Comparison of ENCODE assay signal across 26 cellular contexts in the genomic region with DNA sequence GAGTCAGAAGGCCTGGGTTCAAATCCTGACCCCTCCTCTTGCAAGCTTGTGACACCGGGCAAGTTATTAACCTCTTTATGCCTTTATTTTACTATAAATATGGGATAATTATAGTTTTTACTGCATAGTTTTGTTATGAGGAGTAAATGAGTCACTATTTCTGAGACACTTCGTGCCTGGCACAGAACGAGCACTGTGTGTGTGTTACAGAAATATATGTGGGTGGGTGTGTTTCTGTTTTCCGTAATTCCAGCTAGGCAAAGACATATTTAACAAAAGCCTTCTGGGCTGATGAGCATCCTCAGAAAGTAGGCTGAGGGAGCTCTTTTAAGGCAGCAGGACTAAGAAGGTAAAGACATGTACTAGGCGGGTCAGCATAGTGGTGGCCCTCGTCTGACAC.
DNase-seq lines count a peak whose midpoint lies in the region; ATAC-seq, FAIRE-seq and TF ChIP-seq lines count a peak whose summit lies in the region.
"Had no signal": no experiment of that assay in that cellular context is flagged by ENCODE, and none has a peak within 500 bp of the region (broad histone marks: within the 10 kb centered on the region; RNA-seq: fewer than 3 reads in every experiment).

No MANE protein-coding gene starts in this region.

- no peak overlapping the region for H3K4me3 ChIP-seq in bronchial epithelial cell (ENCODE audit: low read depth, low read length)
- H3K4me3 ChIP-seq in lung: no peak overlapping the region
- H3K4me3 ChIP-seq: BLaER1, hepatocyte, SJSA1, stomach, transverse colon had no signal

- 87 to 93% methylated on average over 6 of the region's 6 CpGs for WGBS in lung, 2 donors

- peaks cover under 1 to 2% of the 10 kb centered on the region in 2 donors for H3K9me3 ChIP-seq in lung (ENCODE audit: control insufficient read depth in 2 of 2, insufficient read depth in 1 of 2, low read length in 1 of 2)
- H3K9me3 ChIP-seq: neutrophil, transverse colon had no signal

- H3K36me3 ChIP-seq in bronchial epithelial cell (ENCODE audit: control insufficient read depth, insufficient read depth, low read length): no peaks in the 10 kb centered on the region
- no peaks in the 10 kb centered on the region for H3K36me3 ChIP-seq in lung (ENCODE audit: control insufficient read depth in 2 of 2, insufficient read depth in 2 of 2, low read length in 2 of 2)
- H3K36me3 ChIP-seq: BLaER1, neutrophil, SJSA1, stomach, transverse colon had no signal

- H3K27me3 ChIP-seq in bronchial epithelial cell (ENCODE audit: control insufficient read depth, insufficient read depth, low read length): no peaks in the 10 kb centered on the region
- no peaks in the 10 kb centered on the region for H3K27me3 ChIP-seq in lung (ENCODE audit: control insufficient read depth, insufficient read depth)
- H3K27me3 ChIP-seq: BLaER1, hepatocyte, neutrophil, SJSA1, stomach, transverse colon had no signal

- DNase-seq in stimulated activated CD4-positive, alpha-beta T cell treated with anti-CD3 and anti-CD28 coated beads, Interleukin-1b, Interleukin-23, amount 100 ng/mL, for 48 hours: peak; percentile 15
- no peak for DNase-seq in stimulated activated CD4-positive, alpha-beta T cell treated with anti-CD3 and anti-CD28 coated beads, Interleukin-2, amount 100 ng/mL, for 24 hours
- DNase-seq in bronchial epithelial cell (ENCODE audit: low read depth): peak; percentile 42
- no peak for DNase-seq in lung (ENCODE audit: low spot score)
- DNase-seq in NCI-H82 (lab: John Stamatoyannopoulos, UW): no peak
- no peak for DNase-seq in GM20000 (ENCODE audit: low spot score)
- DNase-seq in HK-2 (ENCODE audit: unreplicated experiment): no peak
- DNase-seq in T-helper 9 cell: no peak
- DNase-seq: ACHN; activated effector memory CD4-positive, alpha-beta T cell treated with Interleukin-2 at 50 U/mL for 16 hours; activated T-cell treated with anti-CD3 and anti-CD28 coated beads for 4 hours; effector CD8-positive, alpha-beta T cell; NCI-H2029 treated with DMSO at 0.1 percent for 48 hours; NCI-H345; stomach; T-cell; transverse colon had no signal

- TF ChIP-seq CTCF in bronchial epithelial cell (IDR thresholded peaks at IDR 0.05; ENCODE audit: insufficient read depth, low read length, severe bottlenecking) (no peak), lung (IDR thresholded peaks at IDR 0.05; ENCODE audit: control extremely low read depth, extremely low read depth) (no peak), GM20000 (IDR thresholded peaks at IDR 0.05; ENCODE audit: extremely low read depth, missing control alignments) (no peak)

- no peak for FAIRE-seq in bronchial epithelial cell (lab: Jason Lieb, UNC)
- FAIRE-seq: frontal cortex, G401.6, H54, RCC 7860 had no signal

- H3K27ac ChIP-seq in lung (ENCODE audit: low read depth in 1 of 2, low read length in 1 of 2): no peak overlapping the region
- H3K27ac ChIP-seq: BLaER1, epithelial cell of prostate, hepatocyte, neutrophil, SJSA1, stomach, transverse colon had no signal

- ATAC-seq in lung (ENCODE audit: insufficient read depth, low FRiP score): peak; percentile 10
- ATAC-seq: T-cell had no signal

- no peaks in the 10 kb centered on the region for H3K4me1 ChIP-seq in lung (ENCODE audit: control insufficient read depth in 2 of 2, insufficient read depth in 2 of 2, low read length in 2 of 2)
- H3K4me1 ChIP-seq: SJSA1, stomach, transverse colon had no signal

Comparison
In these comparisons a context has a peak if more than half of its experiments do, and no peak if none do; other contexts are left out.
1. DNase-seq: peak in stimulated activated CD4-positive, alpha-beta T cell treated with anti-CD3 and anti-CD28 coated beads, Interleukin-1b, Interleukin-23, amount 100 ng/mL, for 48 hours (single experiment) and bronchial epithelial cell (single experiment); none in stimulated activated CD4-positive, alpha-beta T cell treated with anti-CD3 and anti-CD28 coated beads, Interleukin-2, amount 100 ng/mL, for 24 hours (0 of 2), lung (single experiment), NCI-H82 (single experiment), GM20000 (single experiment), HK-2 (single experiment) and T-helper 9 cell (single experiment).